1 cellular context compared by ENCODE assay signal in the genomic region with DNA sequence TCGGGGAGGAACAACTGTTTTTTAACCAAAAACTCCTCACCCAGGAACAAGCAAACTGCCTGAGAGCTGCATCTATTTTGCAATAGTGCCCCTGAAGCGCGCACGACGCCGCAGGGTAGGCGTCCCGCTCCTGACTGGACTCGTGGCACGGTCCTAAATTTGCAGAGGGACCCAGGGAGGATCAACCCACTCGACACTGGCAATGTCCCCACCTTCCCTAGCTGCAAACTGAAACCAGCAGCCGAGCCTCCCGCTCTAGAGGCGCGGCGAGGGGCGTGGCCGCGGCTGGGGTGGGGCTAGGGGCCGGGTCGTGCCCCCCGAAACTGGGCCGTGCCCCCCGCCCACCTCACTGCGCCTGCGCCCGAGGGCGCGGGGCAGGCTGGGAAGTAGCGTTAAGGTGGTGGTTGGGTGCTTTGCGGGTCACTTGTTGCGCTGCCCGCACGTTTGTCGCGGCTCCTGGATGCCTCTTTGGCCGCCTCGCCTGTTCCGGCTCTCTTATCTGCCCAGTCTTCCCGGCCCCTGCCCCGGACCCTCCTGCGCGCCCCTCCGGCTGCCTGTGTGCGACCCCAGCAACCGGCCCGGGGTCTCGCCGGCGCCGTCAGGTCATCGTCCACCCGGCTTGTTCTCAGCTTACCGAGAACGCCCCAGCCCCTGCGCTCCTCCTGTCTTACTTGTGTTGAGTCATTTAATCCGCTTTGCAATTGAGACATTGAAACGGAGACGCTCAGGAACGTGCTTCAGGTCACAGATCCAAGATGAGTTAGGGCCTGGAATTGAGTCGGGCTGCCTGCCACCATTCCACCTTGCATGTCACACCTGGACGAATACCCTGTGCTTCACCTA.
TF ChIP-seq lines count a peak whose summit lies in the region.

No MANE protein-coding gene starts in this region.

TF ChIP-seq in HepG2, 621 proteins besides CTCF, POLR2A, EP300 and RAD21 (continued from another document and continues in another):
- TF ChIP-seq, protein P1, sequence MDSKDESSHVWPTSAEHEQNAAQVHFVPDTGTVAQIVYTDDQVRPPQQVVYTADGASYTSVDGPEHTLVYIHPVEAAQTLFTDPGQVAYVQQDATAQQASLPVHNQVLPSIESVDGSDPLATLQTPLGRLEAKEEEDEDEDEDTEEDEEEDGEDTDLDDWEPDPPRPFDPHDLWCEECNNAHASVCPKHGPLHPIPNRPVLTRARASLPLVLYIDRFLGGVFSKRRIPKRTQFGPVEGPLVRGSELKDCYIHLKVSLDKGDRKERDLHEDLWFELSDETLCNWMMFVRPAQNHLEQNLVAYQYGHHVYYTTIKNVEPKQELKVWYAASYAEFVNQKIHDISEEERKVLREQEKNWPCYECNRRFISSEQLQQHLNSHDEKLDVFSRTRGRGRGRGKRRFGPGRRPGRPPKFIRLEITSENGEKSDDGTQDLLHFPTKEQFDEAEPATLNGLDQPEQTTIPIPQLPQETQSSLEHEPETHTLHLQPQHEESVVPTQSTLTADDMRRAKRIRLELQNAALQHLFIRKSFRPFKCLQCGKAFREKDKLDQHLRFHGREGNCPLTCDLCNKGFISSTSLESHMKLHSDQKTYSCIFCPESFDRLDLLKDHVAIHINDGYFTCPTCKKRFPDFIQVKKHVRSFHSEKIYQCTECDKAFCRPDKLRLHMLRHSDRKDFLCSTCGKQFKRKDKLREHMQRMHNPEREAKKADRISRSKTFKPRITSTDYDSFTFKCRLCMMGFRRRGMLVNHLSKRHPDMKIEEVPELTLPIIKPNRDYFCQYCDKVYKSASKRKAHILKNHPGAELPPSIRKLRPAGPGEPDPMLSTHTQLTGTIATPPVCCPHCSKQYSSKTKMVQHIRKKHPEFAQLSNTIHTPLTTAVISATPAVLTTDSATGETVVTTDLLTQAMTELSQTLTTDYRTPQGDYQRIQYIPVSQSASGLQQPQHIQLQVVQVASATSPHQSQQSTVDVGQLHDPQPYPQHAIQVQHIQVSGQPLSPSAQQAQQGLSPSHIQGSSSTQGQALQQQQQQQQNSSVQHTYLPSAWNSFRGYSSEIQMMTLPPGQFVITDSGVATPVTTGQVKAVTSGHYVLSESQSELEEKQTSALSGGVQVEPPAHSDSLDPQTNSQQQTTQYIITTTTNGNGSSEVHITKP (CRISPR knock-in tag; IDR thresholded peaks at IDR 0.05; ENCODE audit: low read depth) = no peak; the same call in 1 of the 2 replicates
- TF ChIP-seq MAZ (IDR thresholded peaks at IDR 0.05; ENCODE audit: borderline replicate concordance, low read depth, low read length) (peak; percentile 34; the same call in 1 of the 2 replicates), MAZ (CRISPR knock-in tag; IDR thresholded peaks at IDR 0.05; ENCODE audit: low read depth) (peak; percentile 49), POLR2G (IDR thresholded peaks at IDR 0.05; ENCODE audit: low read depth, low read length) (peak; percentile 92), U2AF2 (IDR thresholded peaks at IDR 0.05; ENCODE audit: low read depth, low read length) (no peak), ZNF547 (CRISPR knock-in tag; IDR thresholded peaks at IDR 0.05) (no peak; the same call in 1 of the 2 replicates), ZNF703 (CRISPR knock-in tag; IDR thresholded peaks at IDR 0.05; ENCODE audit: borderline replicate concordance) (0 out of 2 replicates have a peak, but pooled peaks have one; percentile 31), CREB1 (IDR thresholded peaks at IDR 0.05) (no peak), CREB1 (CRISPR knock-in tag; IDR thresholded peaks at IDR 0.05) (no peak), PRPF4 (IDR thresholded peaks at IDR 0.05; ENCODE audit: low read depth, low read length, poor library complexity, severe bottlenecking) (no peak), ELF4 (CRISPR knock-in tag; IDR thresholded peaks at IDR 0.05; ENCODE audit: borderline replicate concordance) (no peak), ARHGAP35 (CRISPR knock-in tag; IDR thresholded peaks at IDR 0.05; ENCODE audit: borderline replicate concordance) (peak; percentile 80), KDM4B (CRISPR knock-in tag; IDR thresholded peaks at IDR 0.05) (no peak), ZBTB38 (CRISPR knock-in tag; IDR thresholded peaks at IDR 0.05) (no peak), PCBP1 (IDR thresholded peaks at IDR 0.05; ENCODE audit: borderline replicate concordance, low read depth, low read length) (no peak), CENPT (CRISPR knock-in tag; IDR thresholded peaks at IDR 0.05; ENCODE audit: low read depth) (no peak), KMT2A (CRISPR knock-in tag; IDR thresholded peaks at IDR 0.05) (0 out of 2 replicates have a peak, but pooled peaks have one; percentile 58), ZFYVE20 (CRISPR knock-in tag; IDR thresholded peaks at IDR 0.05; ENCODE audit: borderline replicate concordance, low read depth) (peak; percentile 79; the same call in 1 of the 2 replicates), MIER2 (CRISPR knock-in tag; IDR thresholded peaks at IDR 0.05) (no peak), NR2C2 (CRISPR knock-in tag; IDR thresholded peaks at IDR 0.05; ENCODE audit: borderline replicate concordance) (peak; percentile 75), CENPX (CRISPR knock-in tag; IDR thresholded peaks at IDR 0.05) (no peak), POLR2AphosphoS2 (IDR thresholded peaks at IDR 0.05; ENCODE audit: low read depth, low read length) (no peak), ELF1 (CRISPR knock-in tag; IDR thresholded peaks at IDR 0.05) (no peak), ZNF839 (CRISPR knock-in tag; IDR thresholded peaks at IDR 0.05; ENCODE audit: borderline replicate concordance) (0 out of 2 replicates have a peak, but pooled peaks have one; percentile 65), SMAD3 (CRISPR knock-in tag; IDR thresholded peaks at IDR 0.05) (no peak), NFATC3 (CRISPR knock-in tag; IDR thresholded peaks at IDR 0.05) (no peak), SOX13 (IDR thresholded peaks at IDR 0.05) (no peak; the same call in 1 of the 2 replicates), SOX13 (CRISPR knock-in tag; conservative IDR thresholded peaks at IDR 0.05 in 1 of 2, IDR thresholded peaks at IDR 0.05 in 1 of 2) (peak in 1 of 2 experiments; percentile 10; a peak in 1 of 4 replicates), SRSF4 (IDR thresholded peaks at IDR 0.05; ENCODE audit: low read depth, low read length, poor library complexity, severe bottlenecking) (no peak)
- TF ChIP-seq, protein P2, sequence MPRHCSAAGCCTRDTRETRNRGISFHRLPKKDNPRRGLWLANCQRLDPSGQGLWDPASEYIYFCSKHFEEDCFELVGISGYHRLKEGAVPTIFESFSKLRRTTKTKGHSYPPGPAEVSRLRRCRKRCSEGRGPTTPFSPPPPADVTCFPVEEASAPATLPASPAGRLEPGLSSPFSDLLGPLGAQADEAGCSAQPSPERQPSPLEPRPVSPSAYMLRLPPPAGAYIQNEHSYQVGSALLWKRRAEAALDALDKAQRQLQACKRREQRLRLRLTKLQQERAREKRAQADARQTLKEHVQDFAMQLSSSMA (CRISPR knock-in tag; IDR thresholded peaks at IDR 0.05) = no peak
- TF ChIP-seq, protein P3, sequence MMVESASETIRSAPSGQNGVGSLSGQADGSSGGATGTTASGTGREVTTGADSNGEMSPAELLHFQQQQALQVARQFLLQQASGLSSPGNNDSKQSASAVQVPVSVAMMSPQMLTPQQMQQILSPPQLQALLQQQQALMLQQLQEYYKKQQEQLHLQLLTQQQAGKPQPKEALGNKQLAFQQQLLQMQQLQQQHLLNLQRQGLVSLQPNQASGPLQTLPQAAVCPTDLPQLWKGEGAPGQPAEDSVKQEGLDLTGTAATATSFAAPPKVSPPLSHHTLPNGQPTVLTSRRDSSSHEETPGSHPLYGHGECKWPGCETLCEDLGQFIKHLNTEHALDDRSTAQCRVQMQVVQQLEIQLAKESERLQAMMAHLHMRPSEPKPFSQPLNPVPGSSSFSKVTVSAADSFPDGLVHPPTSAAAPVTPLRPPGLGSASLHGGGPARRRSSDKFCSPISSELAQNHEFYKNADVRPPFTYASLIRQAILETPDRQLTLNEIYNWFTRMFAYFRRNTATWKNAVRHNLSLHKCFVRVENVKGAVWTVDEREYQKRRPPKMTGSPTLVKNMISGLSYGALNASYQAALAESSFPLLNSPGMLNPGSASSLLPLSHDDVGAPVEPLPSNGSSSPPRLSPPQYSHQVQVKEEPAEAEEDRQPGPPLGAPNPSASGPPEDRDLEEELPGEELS (CRISPR knock-in tag; IDR thresholded peaks at IDR 0.05) = no peak; the same call in 1 of the 2 replicates
- TF ChIP-seq, protein P4, sequence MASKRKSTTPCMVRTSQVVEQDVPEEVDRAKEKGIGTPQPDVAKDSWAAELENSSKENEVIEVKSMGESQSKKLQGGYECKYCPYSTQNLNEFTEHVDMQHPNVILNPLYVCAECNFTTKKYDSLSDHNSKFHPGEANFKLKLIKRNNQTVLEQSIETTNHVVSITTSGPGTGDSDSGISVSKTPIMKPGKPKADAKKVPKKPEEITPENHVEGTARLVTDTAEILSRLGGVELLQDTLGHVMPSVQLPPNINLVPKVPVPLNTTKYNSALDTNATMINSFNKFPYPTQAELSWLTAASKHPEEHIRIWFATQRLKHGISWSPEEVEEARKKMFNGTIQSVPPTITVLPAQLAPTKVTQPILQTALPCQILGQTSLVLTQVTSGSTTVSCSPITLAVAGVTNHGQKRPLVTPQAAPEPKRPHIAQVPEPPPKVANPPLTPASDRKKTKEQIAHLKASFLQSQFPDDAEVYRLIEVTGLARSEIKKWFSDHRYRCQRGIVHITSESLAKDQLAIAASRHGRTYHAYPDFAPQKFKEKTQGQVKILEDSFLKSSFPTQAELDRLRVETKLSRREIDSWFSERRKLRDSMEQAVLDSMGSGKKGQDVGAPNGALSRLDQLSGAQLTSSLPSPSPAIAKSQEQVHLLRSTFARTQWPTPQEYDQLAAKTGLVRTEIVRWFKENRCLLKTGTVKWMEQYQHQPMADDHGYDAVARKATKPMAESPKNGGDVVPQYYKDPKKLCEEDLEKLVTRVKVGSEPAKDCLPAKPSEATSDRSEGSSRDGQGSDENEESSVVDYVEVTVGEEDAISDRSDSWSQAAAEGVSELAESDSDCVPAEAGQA (IDR thresholded peaks at IDR 0.05; ENCODE audit: low read depth) = no peak
- TF ChIP-seq, protein P4 (CRISPR knock-in tag; IDR thresholded peaks at IDR 0.05; ENCODE audit: borderline replicate concordance) = no peak
- TF ChIP-seq, protein P5, sequence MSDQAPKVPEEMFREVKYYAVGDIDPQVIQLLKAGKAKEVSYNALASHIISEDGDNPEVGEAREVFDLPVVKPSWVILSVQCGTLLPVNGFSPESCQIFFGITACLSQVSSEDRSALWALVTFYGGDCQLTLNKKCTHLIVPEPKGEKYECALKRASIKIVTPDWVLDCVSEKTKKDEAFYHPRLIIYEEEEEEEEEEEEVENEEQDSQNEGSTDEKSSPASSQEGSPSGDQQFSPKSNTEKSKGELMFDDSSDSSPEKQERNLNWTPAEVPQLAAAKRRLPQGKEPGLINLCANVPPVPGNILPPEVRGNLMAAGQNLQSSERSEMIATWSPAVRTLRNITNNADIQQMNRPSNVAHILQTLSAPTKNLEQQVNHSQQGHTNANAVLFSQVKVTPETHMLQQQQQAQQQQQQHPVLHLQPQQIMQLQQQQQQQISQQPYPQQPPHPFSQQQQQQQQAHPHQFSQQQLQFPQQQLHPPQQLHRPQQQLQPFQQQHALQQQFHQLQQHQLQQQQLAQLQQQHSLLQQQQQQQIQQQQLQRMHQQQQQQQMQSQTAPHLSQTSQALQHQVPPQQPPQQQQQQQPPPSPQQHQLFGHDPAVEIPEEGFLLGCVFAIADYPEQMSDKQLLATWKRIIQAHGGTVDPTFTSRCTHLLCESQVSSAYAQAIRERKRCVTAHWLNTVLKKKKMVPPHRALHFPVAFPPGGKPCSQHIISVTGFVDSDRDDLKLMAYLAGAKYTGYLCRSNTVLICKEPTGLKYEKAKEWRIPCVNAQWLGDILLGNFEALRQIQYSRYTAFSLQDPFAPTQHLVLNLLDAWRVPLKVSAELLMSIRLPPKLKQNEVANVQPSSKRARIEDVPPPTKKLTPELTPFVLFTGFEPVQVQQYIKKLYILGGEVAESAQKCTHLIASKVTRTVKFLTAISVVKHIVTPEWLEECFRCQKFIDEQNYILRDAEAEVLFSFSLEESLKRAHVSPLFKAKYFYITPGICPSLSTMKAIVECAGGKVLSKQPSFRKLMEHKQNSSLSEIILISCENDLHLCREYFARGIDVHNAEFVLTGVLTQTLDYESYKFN (CRISPR knock-in tag; conservative IDR thresholded peaks at IDR 0.05) = 0 out of 2 replicates have a peak, but pooled peaks have one; percentile 33
- TF ChIP-seq, protein P6, sequence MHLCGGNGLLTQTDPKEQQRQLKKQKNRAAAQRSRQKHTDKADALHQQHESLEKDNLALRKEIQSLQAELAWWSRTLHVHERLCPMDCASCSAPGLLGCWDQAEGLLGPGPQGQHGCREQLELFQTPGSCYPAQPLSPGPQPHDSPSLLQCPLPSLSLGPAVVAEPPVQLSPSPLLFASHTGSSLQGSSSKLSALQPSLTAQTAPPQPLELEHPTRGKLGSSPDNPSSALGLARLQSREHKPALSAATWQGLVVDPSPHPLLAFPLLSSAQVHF (CRISPR knock-in tag; IDR thresholded peaks at IDR 0.05) = no peak
- TF ChIP-seq, protein P7, sequence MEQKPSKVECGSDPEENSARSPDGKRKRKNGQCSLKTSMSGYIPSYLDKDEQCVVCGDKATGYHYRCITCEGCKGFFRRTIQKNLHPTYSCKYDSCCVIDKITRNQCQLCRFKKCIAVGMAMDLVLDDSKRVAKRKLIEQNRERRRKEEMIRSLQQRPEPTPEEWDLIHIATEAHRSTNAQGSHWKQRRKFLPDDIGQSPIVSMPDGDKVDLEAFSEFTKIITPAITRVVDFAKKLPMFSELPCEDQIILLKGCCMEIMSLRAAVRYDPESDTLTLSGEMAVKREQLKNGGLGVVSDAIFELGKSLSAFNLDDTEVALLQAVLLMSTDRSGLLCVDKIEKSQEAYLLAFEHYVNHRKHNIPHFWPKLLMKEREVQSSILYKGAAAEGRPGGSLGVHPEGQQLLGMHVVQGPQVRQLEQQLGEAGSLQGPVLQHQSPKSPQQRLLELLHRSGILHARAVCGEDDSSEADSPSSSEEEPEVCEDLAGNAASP (CRISPR knock-in tag; IDR thresholded peaks at IDR 0.05; ENCODE audit: borderline replicate concordance) = peak; percentile 38; the same call in 1 of the 2 replicates
- TF ChIP-seq, protein P8, sequence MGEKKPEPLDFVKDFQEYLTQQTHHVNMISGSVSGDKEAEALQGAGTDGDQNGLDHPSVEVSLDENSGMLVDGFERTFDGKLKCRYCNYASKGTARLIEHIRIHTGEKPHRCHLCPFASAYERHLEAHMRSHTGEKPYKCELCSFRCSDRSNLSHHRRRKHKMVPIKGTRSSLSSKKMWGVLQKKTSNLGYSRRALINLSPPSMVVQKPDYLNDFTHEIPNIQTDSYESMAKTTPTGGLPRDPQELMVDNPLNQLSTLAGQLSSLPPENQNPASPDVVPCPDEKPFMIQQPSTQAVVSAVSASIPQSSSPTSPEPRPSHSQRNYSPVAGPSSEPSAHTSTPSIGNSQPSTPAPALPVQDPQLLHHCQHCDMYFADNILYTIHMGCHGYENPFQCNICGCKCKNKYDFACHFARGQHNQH (CRISPR knock-in tag; IDR thresholded peaks at IDR 0.05) = peak; percentile 61
